1 cellular context compared by ENCODE assay signal in genomic region chr2:37615808-37616673, GRCh38.
TF ChIP-seq lines count a peak whose summit lies in the region.

No MANE protein-coding gene starts in this region.

TF ChIP-seq in GM23338, 12 proteins besides CTCF, POLR2A, EP300 and RAD21 (continued from another document):
- TF ChIP-seq REST (IDR thresholded peaks at IDR 0.05; ENCODE audit: unreplicated experiment) (no peak), CREB1 (CRISPR knock-in tag; IDR thresholded peaks at IDR 0.05; ENCODE audit: low read depth) (no peak), STAT1 (IDR thresholded peaks at IDR 0.05; ENCODE audit: unreplicated experiment) (no peak), JUNB (IDR thresholded peaks at IDR 0.05; ENCODE audit: unreplicated experiment) (no peak)
